8 cellular contexts compared by ENCODE assay signal in the genomic region with DNA sequence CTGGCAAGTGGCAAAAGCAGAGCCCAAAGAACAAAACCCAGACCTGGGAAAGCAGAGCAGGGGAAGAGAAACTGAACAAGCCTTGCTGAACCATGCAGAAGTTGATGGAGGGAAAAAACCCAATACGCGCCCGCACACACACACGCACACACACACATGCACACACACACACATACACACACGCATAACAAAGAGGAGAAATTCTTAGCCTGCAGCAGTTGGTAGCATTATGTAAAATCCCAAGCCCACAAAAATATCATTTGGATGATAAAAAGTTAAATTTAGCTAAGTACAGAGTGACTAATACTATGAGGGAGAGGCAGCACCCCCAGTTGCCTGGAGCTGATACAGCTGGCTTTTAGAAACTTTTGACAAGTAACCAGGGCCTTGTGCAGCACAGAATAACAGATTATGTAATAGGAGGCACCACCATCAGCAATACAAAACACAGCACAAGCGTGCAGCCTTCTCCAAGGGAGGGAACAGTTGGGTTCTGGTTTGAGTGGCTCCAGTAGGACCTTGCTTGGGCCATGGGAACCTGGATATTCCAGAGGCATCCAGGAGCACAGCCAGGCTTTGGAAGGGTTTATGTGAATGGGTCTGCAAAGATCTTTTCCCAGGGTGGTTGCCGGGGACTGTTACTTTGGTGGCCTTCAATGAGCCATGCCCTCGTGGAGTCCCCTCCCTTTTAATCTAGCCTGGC. TPM values are rescaled to one million over a fixed set of nuclear protein-coding genes. Genes with fewer than 3 reads are reported as not detected.
DNase-seq lines count a peak whose midpoint lies in the region; ATAC-seq, FAIRE-seq and TF ChIP-seq lines count a peak whose summit lies in the region.

No MANE protein-coding gene starts in this region.

- POLR2A ChIA-PET in HepG2 (lab: Yijun Ruan, JAX) = interaction anchor here (0.5 kb wide), 1 partner anchor 28 kb away, joined by 3 read pairs; no protein-coding TSS in a partner anchor

- H3K9ac ChIP-seq in liver (ENCODE audit: low read depth in 1 of 2, low read length in 2 of 2) (no peak overlapping the region), HepG2 (ENCODE audit: insufficient read depth, low read depth, low read length) (no peak overlapping the region)

- CTCF ChIA-PET in HepG2 (lab: Yijun Ruan, JAX; ENCODE audit: low intra/inter-chr PET ratio, low total read pairs) = no interaction called here

- no TSS peak for BruUV-seq in HepG2 (replicated peaks; lab: Mats Ljungman, UMichigan)

- H3K9me3 ChIP-seq in liver (ENCODE audit: control insufficient read depth in 4 of 4, low read length in 3 of 4) (no peaks in the 10 kb centered on the region), HepG2 (ENCODE audit: low read length) (no peaks in the 10 kb centered on the region), tibial artery (no peaks in the 10 kb centered on the region)

- H2AFZ ChIP-seq in HepG2 (ENCODE audit: low read length) = no peak overlapping the region

- H3K4me2 ChIP-seq in HepG2 (ENCODE audit: low read depth, low read length) = no peak overlapping the region

- peak overlapping the region; percentile 42 to 43 for H3K27ac ChIP-seq in liver (ENCODE audit: low read depth in 1 of 2, low read length in 2 of 2)
- H3K27ac ChIP-seq in HepG2 (ENCODE audit: extremely low read length, insufficient read depth, low read length) = no peak overlapping the region
- H3K27ac ChIP-seq in layer of hippocampus (ENCODE audit: low read depth, low read length) = peak overlapping the region; percentile 69
- H3K27ac ChIP-seq in tibial artery = peak overlapping the region; percentile 62 to 71

- TF ChIP-seq POLR2A in HepG2 (IDR thresholded peaks at IDR 0.05; ENCODE audit: insufficient read depth in 1 of 2, low read depth in 2 of 2, low read length in 2 of 2) = no peak

- TF ChIP-seq RAD21 in liver (IDR thresholded peaks at IDR 0.05) (peak; percentile 19 to 20), HepG2 (CRISPR knock-in tag; IDR thresholded peaks at IDR 0.05) (no peak)

- peaks cover 4 to 22% (median 15%) of the 10 kb centered on the region in 4 donors for H3K4me1 ChIP-seq in liver (ENCODE audit: control insufficient read depth in 4 of 4, insufficient read depth in 4 of 4, low read length in 3 of 4)
- peaks cover 20% of the 10 kb centered on the region for H3K4me1 ChIP-seq in HepG2 (ENCODE audit: insufficient read depth, low read length)
- peaks cover 12 to 47% (median 27%) of the 10 kb centered on the region in 4 donors for H3K4me1 ChIP-seq in tibial artery

- H3K4me3 ChIP-seq in liver (ENCODE audit: low read depth in 1 of 3, low read length in 3 of 3) (no peak overlapping the region), HepG2 (replicated peaks in 1 of 3; ENCODE audit: insufficient read depth in 1 of 3, low read depth in 2 of 3, low read length in 3 of 3) (no peak overlapping the region), tibial artery (no peak overlapping the region)

- H3K79me2 ChIP-seq in HepG2 (ENCODE audit: insufficient read depth, low read length) = peaks cover 5% of the 10 kb centered on the region

- ATAC-seq in HepG2 (no peak), GM21390 (IDR thresholded peaks at IDR 0.05; ENCODE audit: unreplicated experiment) (no peak)

- DNase-seq in HepG2 (ENCODE audit: low spot score) (no peak), anterior cingulate cortex (lab: John Stamatoyannopoulos, UW) (peak in 50 of 58 donors; percentile 25 to 92 (median 70)), tibial artery (peak; percentile 83 to 89), cortex of kidney (lab: John Stamatoyannopoulos, UW) (no peak)
- no peak for DNase-seq in stimulated activated CD4-positive, alpha-beta T cell treated with anti-CD3 and anti-CD28 coated beads, Interleukin-4, amount 100 ng/mL, for 24 hours

- TF ChIP-seq CTCF in liver (IDR thresholded peaks at IDR 0.05; ENCODE audit: low read depth, low read length, missing input control) (no peak), HepG2 (CRISPR knock-in tag; IDR thresholded peaks at IDR 0.05) (no peak), tibial artery (IDR thresholded peaks at IDR 0.05) (no peak)

- TF ChIP-seq EP300 in HepG2 (IDR thresholded peaks at IDR 0.05; ENCODE audit: low read depth in 2 of 2, low read length in 2 of 2) = no peak
- TF ChIP-seq EP300 in HepG2 (CRISPR knock-in tag; IDR thresholded peaks at IDR 0.05; ENCODE audit: borderline replicate concordance) = no peak

- no peaks in the 10 kb centered on the region for H3K27me3 ChIP-seq in liver (ENCODE audit: control insufficient read depth in 4 of 4, insufficient read depth in 4 of 4, low read length in 3 of 4)
- H3K27me3 ChIP-seq in HepG2 (ENCODE audit: control insufficient read depth in 1 of 2, insufficient read depth in 2 of 2, low read length in 2 of 2) = no peaks in the 10 kb centered on the region
- H3K27me3 ChIP-seq in layer of hippocampus (ENCODE audit: control insufficient read depth, insufficient read depth, low read length) = no peaks in the 10 kb centered on the region
- H3K27me3 ChIP-seq in tibial artery = no peaks in the 10 kb centered on the region

- no peaks in the 10 kb centered on the region for H4K20me1 ChIP-seq in HepG2 (ENCODE audit: insufficient read depth, low read length)

- intact Hi-C loops in HepG2 (cut with micrococcal nuclease; ENCODE audit: unreplicated experiment) = no loop called here
- intact Hi-C loops in tibial artery (cut with DNase I; ENCODE audit: low total_unique reads) = no loop called here

- WGBS in liver = 84% methylated on average over 8 of the region's 8 CpGs
- 96% methylated on average over 7 of the region's 8 CpGs for WGBS in HepG2 (ENCODE audit: low lambda C conversion rate)

- FAIRE-seq in HepG2 (lab: Jason Lieb, UNC) = no peak

- in situ Hi-C loops in HepG2 (cut with HindIII; ENCODE audit: extremely low pct_ligation_motif_present, low pct_unique_long_range_greater_than_20kb) = no loop called here

- no peaks in the 10 kb centered on the region for H3K36me3 ChIP-seq in liver (ENCODE audit: control insufficient read depth in 4 of 4, insufficient read depth in 3 of 4, low read depth in 1 of 4, low read length in 3 of 4)
- no peaks in the 10 kb centered on the region; a peak in 1 of 5 replicates for H3K36me3 ChIP-seq in HepG2 (replicated peaks in 1 of 2; ENCODE audit: control insufficient read depth in 1 of 2, insufficient read depth in 2 of 2, low read length in 2 of 2)
- H3K36me3 ChIP-seq in tibial artery = no peaks in the 10 kb centered on the region

TF ChIP-seq in liver, 16 proteins besides CTCF, POLR2A, EP300 and RAD21:
- TF ChIP-seq RXRA (IDR thresholded peaks at IDR 0.05) (no peak), NR2F2 (IDR thresholded peaks at IDR 0.05) (peak; percentile 24), JUND (IDR thresholded peaks at IDR 0.05) (peak in 1 of 2 donors; percentile 35), HNF4G (IDR thresholded peaks at IDR 0.05) (no peak), SP1 (IDR thresholded peaks at IDR 0.05) (peak; percentile 26), GABPA (IDR thresholded peaks at IDR 0.05 in 1 of 2, conservative IDR thresholded peaks at IDR 0.05 in 1 of 2) (no peak)

TF ChIP-seq in HepG2, 621 proteins besides CTCF, POLR2A, EP300 and RAD21:
- TF ChIP-seq ZNF773 (CRISPR knock-in tag; IDR thresholded peaks at IDR 0.05; ENCODE audit: borderline replicate concordance) (no peak), ZNF674 (CRISPR knock-in tag; IDR thresholded peaks at IDR 0.05; ENCODE audit: low read depth) (no peak)

RNA-seq across cellular contexts. Expression of a gene that starts 35.3 kb away (rescaled TPM):
- total RNA-seq in liver (10 to 100 TPM in 1 of 2 donors, 1 to 10 TPM in 1; 1.3 to 28.4 TPM), HepG2 (2016; rRNA removed; fragmentation: Illumina TruSeq; extraction: Trizol) (4.2 and 4.7 TPM in 2 replicates)
- polyA plus RNA-seq in liver (1 to 10 TPM; 3.6 to 6.6 TPM), HepG2 (2011; rRNA removed) (5.3 TPM in 2 replicates)
- 2.8 and 3.0 TPM in 2 replicates for total RNA-seq in HepG2 (2016; cell fraction: cytosol; rRNA removed; fragmentation: Illumina TruSeq; extraction: Trizol; ENCODE audit: low read depth)
- total RNA-seq in HepG2 (2016; cell fraction: insoluble cytoplasmic fraction; rRNA removed; fragmentation: Illumina TruSeq; extraction: Trizol) = 4.4 and 4.6 TPM in 2 replicates
- total RNA-seq in HepG2 (2016; cell fraction: membrane; rRNA removed; fragmentation: Illumina TruSeq; extraction: Trizol) = 4.6 and 5.9 TPM in 2 replicates
- 8.8 and 10.6 TPM in 2 replicates for total RNA-seq in HepG2 (2016; cell fraction: nucleus; rRNA removed; fragmentation: Illumina TruSeq; extraction: Trizol)
- 1.9 and 2.8 TPM in 2 replicates for polyA plus RNA-seq in HepG2 (2011; cell fraction: cytosol; rRNA removed)
- 29.2 and 36.9 TPM in 2 replicates for polyA plus RNA-seq in HepG2 (2011; cell fraction: nucleus; rRNA removed)
- polyA plus RNA-seq in HepG2 (2012) = 4.9 and 8.6 TPM in 2 replicates
- 2.0 and 2.7 TPM in 2 replicates for polyA plus RNA-seq in HepG2 (2016; cell fraction: cytosol; fragmentation: Illumina TruSeq; extraction: Trizol; ENCODE audit: low read depth)
- 4.0 and 5.3 TPM in 2 replicates for polyA plus RNA-seq in HepG2 (2016; cell fraction: insoluble cytoplasmic fraction; fragmentation: Illumina TruSeq; extraction: Trizol; ENCODE audit: low read depth)
- 3.2 and 3.3 TPM in 2 replicates for polyA plus RNA-seq in HepG2 (2016; cell fraction: membrane; fragmentation: Illumina TruSeq; extraction: Trizol; ENCODE audit: low read depth)
- 22.7 and 28.3 TPM in 2 replicates for polyA plus RNA-seq in HepG2 (2016; cell fraction: nucleus; fragmentation: Illumina TruSeq; extraction: Trizol; ENCODE audit: insufficient read depth, low read depth)
- 9.4 and 13.8 TPM in 2 replicates for polyA minus RNA-seq in HepG2 (2011; rRNA and poly(A)+ RNA removed; ENCODE audit: low replicate concordance)
- 4.8 and 6.2 TPM in 2 replicates for polyA minus RNA-seq in HepG2 (2011; cell fraction: cytosol; rRNA and poly(A)+ RNA removed)
- polyA minus RNA-seq in HepG2 (2011; cell fraction: nucleus; rRNA and poly(A)+ RNA removed) = 17.6 and 22.1 TPM in 2 replicates

Comparison
In these comparisons a context has a peak if more than half of its experiments do, and no peak if none do; other contexts are left out.
1. DNase-seq: peak in anterior cingulate cortex (50 of 58) and tibial artery (2 of 2); none in HepG2 (single experiment), stimulated activated CD4-positive, alpha-beta T cell treated with anti-CD3 and anti-CD28 coated beads, Interleukin-4, amount 100 ng/mL, for 24 hours (single experiment) and cortex of kidney (single experiment).